9 cellular contexts compared by ENCODE assay signal in the genomic region with DNA sequence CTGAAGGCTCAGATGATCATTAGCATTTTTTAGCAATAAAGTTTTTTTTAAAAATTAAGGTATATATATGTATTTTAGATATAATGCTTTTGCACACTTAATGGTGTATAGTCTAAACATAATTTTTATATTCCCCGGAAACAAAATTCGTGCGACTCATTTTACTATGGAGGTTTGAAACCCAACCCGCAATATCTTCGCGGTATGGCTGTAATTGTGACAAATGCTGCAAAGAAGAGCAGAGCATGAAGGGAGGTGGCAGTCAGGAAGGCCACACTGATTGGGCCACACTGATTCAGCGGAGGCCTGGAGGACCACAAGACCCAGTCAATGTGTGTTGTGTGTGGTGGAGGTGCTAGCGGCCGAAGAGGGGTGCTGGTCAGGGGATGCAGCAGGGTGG. TPM values are rescaled to one million over a fixed set of nuclear protein-coding genes. Genes with fewer than 3 reads are reported as not detected.
A peak's percentile ranks its signal among the peaks of the same experiment; 100 is the strongest.
DNase-seq lines count a peak whose midpoint lies in the region; FAIRE-seq and TF ChIP-seq lines count a peak whose summit lies in the region.
"Had no signal": no experiment of that assay in that cellular context is flagged by ENCODE, and none has a peak within 500 bp of the region (broad histone marks: within the 10 kb centered on the region; RNA-seq: fewer than 3 reads in every experiment).

No MANE protein-coding gene starts in this region.

- no peak for TF ChIP-seq POLR2A in GM12892 (IDR thresholded peaks at IDR 0.05; ENCODE audit: low read depth, low read length)

- H3K9me3 ChIP-seq in BLaER1 (no peaks in the 10 kb centered on the region), Loucy (ENCODE audit: insufficient read depth, low read depth, low read length) (no peaks in the 10 kb centered on the region), duodenal mucosa (ENCODE audit: control insufficient read depth in 1 of 2, low read length in 2 of 2) (no peaks in the 10 kb centered on the region)

- H3K36me3 Mint-ChIP-seq in nephron (ENCODE audit: low read depth) = no peaks in the 10 kb centered on the region

- H3K27me3 ChIP-seq in BLaER1 = no peaks in the 10 kb centered on the region
- H3K27me3 ChIP-seq in Loucy (ENCODE audit: insufficient read depth, low read length, poor library complexity, severe bottlenecking) = no peaks in the 10 kb centered on the region
- H3K27me3 ChIP-seq in duodenal mucosa (ENCODE audit: control insufficient read depth in 1 of 2, insufficient read depth in 2 of 2, low read length in 2 of 2) = no peaks in the 10 kb centered on the region

- H3F3A ChIP-seq in Loucy (ENCODE audit: low read depth) = no peaks in the 10 kb centered on the region

- H4K20me1 ChIP-seq in BLaER1 (no peaks in the 10 kb centered on the region), Loucy (ENCODE audit: insufficient read depth, low read length, poor library complexity, severe bottlenecking) (no peaks in the 10 kb centered on the region)

- DNase-seq in GM12892 (ENCODE audit: insufficient read length) (no peak), COLO829 (ENCODE audit: low spot score) (no peak), SKM-1 treated with dmso at 0.1 percent for 144 hours (lab: John Stamatoyannopoulos, UW; ENCODE audit: unreplicated experiment) (no peak), GM19239 (ENCODE audit: insufficient read length, low spot score) (no peak)

- H3K79me2 ChIP-seq in Loucy (ENCODE audit: insufficient read depth, low read length) = no peaks in the 10 kb centered on the region

- peak overlapping the region; percentile 37 to 62 (median 55) for H3K27ac Mint-ChIP-seq in nephron

- H3K4me1 Mint-ChIP-seq in nephron = peaks cover 23% of the 10 kb centered on the region

- H3K4me3 Mint-ChIP-seq in nephron = peak overlapping the region; percentile 83 to 89 (median 85)

- H2AFZ ChIP-seq in Loucy (ENCODE audit: low read length) = peak overlapping the region; percentile 96

- H3K4me2 ChIP-seq in BLaER1 (peak overlapping the region; percentile 85), Loucy (ENCODE audit: low read depth, low read length, poor library complexity, severe bottlenecking) (peak overlapping the region; percentile 89)

- no peaks in the 10 kb centered on the region for H3K9me3 Mint-ChIP-seq in nephron

- no peaks in the 10 kb centered on the region for H3K9me2 ChIP-seq in Loucy (replicated peaks; ENCODE audit: low read depth, low read length)

- TF ChIP-seq CTCF in Loucy (conservative IDR thresholded peaks at IDR 0.05; ENCODE audit: low read length) (no peak), nephron (IDR thresholded peaks at IDR 0.05; ENCODE audit: unreplicated experiment in 3 of 3) (no peak)

- FAIRE-seq in GM12892 (lab: Jason Lieb, UNC) (no peak), GM19239 (lab: Jason Lieb, UNC) (no peak)

- H3K4me1 ChIP-seq in BLaER1 = peaks cover 15% of the 10 kb centered on the region
- peaks cover 11% of the 10 kb centered on the region for H3K4me1 ChIP-seq in Loucy (ENCODE audit: insufficient read depth, low read length, poor library complexity, severe bottlenecking)
- peaks cover 6 to 18% of the 10 kb centered on the region in 2 donors for H3K4me1 ChIP-seq in duodenal mucosa (ENCODE audit: control insufficient read depth in 1 of 2, insufficient read depth in 2 of 2, low read length in 2 of 2)

- H3K4me3 ChIP-seq in BLaER1 = peak overlapping the region; percentile 69
- H3K4me3 ChIP-seq in Loucy (ENCODE audit: low read length, poor library complexity, severe bottlenecking) = peak overlapping the region; percentile 73
- H3K4me3 ChIP-seq in duodenal mucosa (ENCODE audit: low read depth in 1 of 2, low read length in 2 of 2) = peak overlapping the region; percentile 68 to 76

- H3K9ac ChIP-seq in BLaER1 (0 out of 2 replicates have a peak overlapping the region, but pooled peaks have one; percentile 69), Loucy (ENCODE audit: low read depth, low read length, poor library complexity, severe bottlenecking) (peak overlapping the region; percentile 59), duodenal mucosa (ENCODE audit: low read depth in 1 of 2, low read length in 2 of 2) (peak overlapping the region; percentile 84 to 88)

- H3K27ac ChIP-seq in BLaER1 = no peak overlapping the region
- no peak overlapping the region for H3K27ac ChIP-seq in duodenal mucosa (ENCODE audit: low read depth, low read length)

- H3K36me3 ChIP-seq in BLaER1 (no peaks in the 10 kb centered on the region), Loucy (ENCODE audit: insufficient read depth, low read length) (no peaks in the 10 kb centered on the region), duodenal mucosa (ENCODE audit: control insufficient read depth in 1 of 2, insufficient read depth in 2 of 2, low read length in 2 of 2) (no peaks in the 10 kb centered on the region)

- no peaks in the 10 kb centered on the region for H3K27me3 Mint-ChIP-seq in nephron (ENCODE audit: low read depth)

RNA-seq across cellular contexts. Expression of a gene that starts 4.5 kb away (rescaled TPM):
- not detected for polyA plus RNA-seq in GM12892 (2012; ENCODE audit: missing spikeins)
- polyA plus RNA-seq: esophagus had no signal

RNA-seq across cellular contexts. Expression of a gene that starts 25.8 kb away (rescaled TPM):
- not detected for polyA plus RNA-seq in GM12892 (2012; ENCODE audit: missing spikeins)
